ENCODE assay signal across 15 cellular contexts in genomic region chr18:47748093-47748796, GRCh38.
DNase-seq lines count a peak whose midpoint lies in the region; ATAC-seq and TF ChIP-seq lines count a peak whose summit lies in the region.
"Had no signal": no experiment of that assay in that cellular context is flagged by ENCODE, and none has a peak within 500 bp of the region (broad histone marks: within the 10 kb centered on the region; RNA-seq: fewer than 3 reads in every experiment).

No MANE protein-coding gene starts in this region.

- H3K27me3 ChIP-seq in SK-N-SH (ENCODE audit: insufficient read depth) = no peaks in the 10 kb centered on the region
- peaks cover 2% of the 10 kb centered on the region; the same call in 1 of the 2 replicates for H3K27me3 ChIP-seq in IMR-90 (ENCODE audit: control insufficient read depth, insufficient read depth, low read length)
- peaks cover 0 to 8% of the 10 kb centered on the region in 2 donors for H3K27me3 ChIP-seq in naive thymus-derived CD4-positive, alpha-beta T cell (ENCODE audit: control insufficient read depth in 2 of 2, insufficient read depth in 2 of 2, low read length in 2 of 2)
- H3K27me3 ChIP-seq in ascending aorta = no peaks in the 10 kb centered on the region
- H3K27me3 ChIP-seq: SJSA1 had no signal

- no peaks in the 10 kb centered on the region for H3K9me2 ChIP-seq in SK-N-SH

- no peaks in the 10 kb centered on the region for H3K36me3 ChIP-seq in SK-N-SH (replicated peaks in 1 of 2; ENCODE audit: control insufficient read depth in 1 of 2, insufficient read depth in 2 of 2, low read length in 1 of 2)
- no peaks in the 10 kb centered on the region for H3K36me3 ChIP-seq in IMR-90 (ENCODE audit: control insufficient read depth, insufficient read depth, low read length)
- no peaks in the 10 kb centered on the region for H3K36me3 ChIP-seq in naive thymus-derived CD4-positive, alpha-beta T cell (ENCODE audit: control insufficient read depth in 2 of 3, insufficient read depth in 3 of 3, low read length in 3 of 3)
- no peaks in the 10 kb centered on the region for H3K36me3 ChIP-seq in ascending aorta
- H3K36me3 ChIP-seq: cardiac muscle cell, SJSA1 had no signal

- H2BK15ac ChIP-seq in IMR-90 (ENCODE audit: low read depth, low read length) = no peak overlapping the region

- no peak overlapping the region for H3K27ac Mint-ChIP-seq in naive thymus-derived CD4-positive, alpha-beta T cell
- H3K27ac Mint-ChIP-seq in stimulated activated naive B cell treated with anti-CD40 and anti-IgM and Interleukin-4, amounts not matched to agents 10 μg/mL and 1 μg/mL and 100 μg/mL, for 72 hours = no peak overlapping the region
- H3K27ac Mint-ChIP-seq: stimulated activated memory B cell treated with anti-CD40 and anti-IgM and Interleukin-4, amounts not matched to agents 10 μg/mL and 1 μg/mL and 100 μg/mL, for 72 hours had no signal

- H2BK5ac ChIP-seq in IMR-90 (ENCODE audit: low read depth, low read length, poor library complexity, severe bottlenecking) = no peak overlapping the region

- H3K4me3 ChIP-seq in SK-N-SH (ENCODE audit: low read depth in 2 of 2, low read length in 1 of 2) (no peak overlapping the region), IMR-90 (ENCODE audit: insufficient read depth, low read depth, low read length) (no peak overlapping the region), ascending aorta (peak overlapping the region in 1 of 2 donors; percentile 44)
- H3K4me3 ChIP-seq in naive thymus-derived CD4-positive, alpha-beta T cell (ENCODE audit: low read length) = no peak overlapping the region
- H3K4me3 ChIP-seq: GM12878, mucosa of descending colon, SJSA1 had no signal

- no peak for TF ChIP-seq EP300 in SK-N-SH (IDR thresholded peaks at IDR 0.05; ENCODE audit: borderline replicate concordance in 1 of 2, low read depth in 1 of 2, low read length in 1 of 2)

- CTCF ChIA-PET in SK-N-SH (lab: Yijun Ruan, JAX) (interaction anchor here (0.5 to 4.6 kb wide), 93 partner anchors 9 to 697 kb away, joined by 3 to 95 read pairs (median 4); partner anchors contain the start of genes HDHD2 and SKOR2), IMR-90 (lab: Yijun Ruan, JAX) (interaction anchor here (0.5 to 1.3 kb wide), 16 partner anchors 9 to 1634 kb away, joined by 3 to 9 read pairs (median 4); no protein-coding TSS in a partner anchor)
- CTCF ChIA-PET in naive thymus-derived CD4-positive, alpha-beta T cell (lab: Charles Lee) = interaction anchor here (0.6 to 1.2 kb wide), 5 partner anchors 7 to 698 kb away, joined by 3 to 6 read pairs (median 3); no protein-coding TSS in a partner anchor

- DNase-seq in SK-N-SH (no peak), IMR-90 (no peak), iPS-NIHi7 (ENCODE audit: extremely low spot score) (peak; percentile 7), sciatic nerve (ENCODE audit: low spot score) (no peak), ascending aorta (ENCODE audit: low spot score in 2 of 2) (no peak)
- DNase-seq in naive thymus-derived CD4-positive, alpha-beta T cell = no peak
- DNase-seq in stimulated activated naive B cell treated with anti-CD40 and anti-IgM and Interleukin-4, amounts not matched to agents 10 μg/mL and 1 μg/mL and 100 μg/mL, for 72 hours = no peak
- DNase-seq: NCI-H510A had no signal

- no peak overlapping the region for H3K18ac ChIP-seq in IMR-90 (ENCODE audit: low read depth, low read length)

- ATAC-seq in SK-N-SH treated with all-trans-retinoic acid at 6 μM for 48 hours (no peak), IMR-90 (ENCODE audit: low read depth) (no peak), sciatic nerve (peak; percentile 16)
- ATAC-seq in naive thymus-derived CD4-positive, alpha-beta T cell = no peak
- ATAC-seq in stimulated activated naive B cell treated with anti-CD40 and anti-IgM and Interleukin-4, amounts not matched to agents 10 μg/mL and 1 μg/mL and 100 μg/mL, for 72 hours (replicated peaks) = no peak

- H3K4me2 ChIP-seq in SK-N-SH (0 out of 2 replicates have a peak overlapping the region, but pooled peaks have one; percentile 84), IMR-90 (ENCODE audit: low read depth, low read length) (no peak overlapping the region; the same call in 1 of the 2 replicates)

- H3K9me3 Mint-ChIP-seq in naive thymus-derived CD4-positive, alpha-beta T cell = no peaks in the 10 kb centered on the region
- no peaks in the 10 kb centered on the region for H3K9me3 Mint-ChIP-seq in stimulated activated naive B cell treated with anti-CD40 and anti-IgM and Interleukin-4, amounts not matched to agents 10 μg/mL and 1 μg/mL and 100 μg/mL, for 72 hours
- H3K9me3 Mint-ChIP-seq: stimulated activated memory B cell treated with anti-CD40 and anti-IgM and Interleukin-4, amounts not matched to agents 10 μg/mL and 1 μg/mL and 100 μg/mL, for 72 hours had no signal

- H4K5ac ChIP-seq in IMR-90 (ENCODE audit: low read depth, low read length) = no peak overlapping the region

- no peak overlapping the region for H2AK5ac ChIP-seq in IMR-90 (ENCODE audit: low read depth, low read length)

- H3K14ac ChIP-seq in IMR-90 (replicated peaks; ENCODE audit: low read depth, low read length) = no peak overlapping the region

- dilution Hi-C loops in IMR-90 (cut with HindIII; ENCODE audit: low sequenced_read_pairs, unreplicated experiment) = no loop called here

- no peak overlapping the region for H2BK120ac ChIP-seq in IMR-90 (ENCODE audit: low read depth, low read length)

- TF ChIP-seq RAD21 in SK-N-SH (IDR thresholded peaks at IDR 0.05; ENCODE audit: low read length) (no peak), IMR-90 (IDR thresholded peaks at IDR 0.05; ENCODE audit: low read length) (no peak)

- WGBS in SK-N-SH (ENCODE audit: low lambda C conversion rate) = 58% methylated on average over 18 of the region's 23 CpGs
- WGBS in IMR-90 (ENCODE audit: extremely low coverage in 2 of 2, insufficient read length in 1 of 2), 2 experiments = 93% methylated on average over 3 of the region's 23 CpGs; no CpG with 5 or more reads in 1 of the 2 experiments

- peaks cover 0 to 14% (median 4%) of the 10 kb centered on the region in 5 donors for H3K27me3 Mint-ChIP-seq in naive thymus-derived CD4-positive, alpha-beta T cell
- peaks cover 4 to 44% of the 10 kb centered on the region in 2 donors for H3K27me3 Mint-ChIP-seq in stimulated activated naive B cell treated with anti-CD40 and anti-IgM and Interleukin-4, amounts not matched to agents 10 μg/mL and 1 μg/mL and 100 μg/mL, for 72 hours

- H3K4me1 Mint-ChIP-seq in naive thymus-derived CD4-positive, alpha-beta T cell = peaks cover 0 to 6% (median 0%) of the 10 kb centered on the region in 7 donors
- peaks cover 3 to 7% of the 10 kb centered on the region in 2 donors for H3K4me1 Mint-ChIP-seq in stimulated activated naive B cell treated with anti-CD40 and anti-IgM and Interleukin-4, amounts not matched to agents 10 μg/mL and 1 μg/mL and 100 μg/mL, for 72 hours

- peak overlapping the region; percentile 35 for H2AK9ac ChIP-seq in IMR-90 (replicated peaks; ENCODE audit: low read depth, low read length, poor library complexity)

- no peak overlapping the region for H4K8ac ChIP-seq in IMR-90 (ENCODE audit: low read depth in 2 of 2, low read length in 2 of 2)

- no peaks in the 10 kb centered on the region for H3K36me3 Mint-ChIP-seq in naive thymus-derived CD4-positive, alpha-beta T cell
- no peaks in the 10 kb centered on the region for H3K36me3 Mint-ChIP-seq in stimulated activated naive B cell treated with anti-CD40 and anti-IgM and Interleukin-4, amounts not matched to agents 10 μg/mL and 1 μg/mL and 100 μg/mL, for 72 hours
- H3K36me3 Mint-ChIP-seq: stimulated activated memory B cell treated with anti-CD40 and anti-IgM and Interleukin-4, amounts not matched to agents 10 μg/mL and 1 μg/mL and 100 μg/mL, for 72 hours had no signal

- peak overlapping the region in 5 of 10 donors; percentile 14 to 57 (median 45) for H3K4me3 Mint-ChIP-seq in naive thymus-derived CD4-positive, alpha-beta T cell
- peak overlapping the region in 1 of 2 donors; percentile 73 for H3K4me3 Mint-ChIP-seq in stimulated activated naive B cell treated with anti-CD40 and anti-IgM and Interleukin-4, amounts not matched to agents 10 μg/mL and 1 μg/mL and 100 μg/mL, for 72 hours

- H3K4me1 ChIP-seq in SK-N-SH (ENCODE audit: control insufficient read depth in 1 of 2, insufficient read depth in 2 of 2, low read depth in 1 of 2, low read length in 1 of 2) (peaks cover 0 to 4% of the 10 kb centered on the region in 2 experiments; a peak in 1 of 4 replicates), IMR-90 (ENCODE audit: control insufficient read depth, insufficient read depth, low read length) (no peaks in the 10 kb centered on the region), ascending aorta (peaks cover 0 to 3% of the 10 kb centered on the region in 2 donors)
- peaks cover 0 to 6% of the 10 kb centered on the region in 2 donors for H3K4me1 ChIP-seq in naive thymus-derived CD4-positive, alpha-beta T cell (ENCODE audit: control insufficient read depth in 2 of 2, insufficient read depth in 2 of 2, low read length in 2 of 2)
- H3K4me1 ChIP-seq: parathyroid adenoma had no signal

- H3K23ac ChIP-seq in IMR-90 (ENCODE audit: low read depth, low read length) = no peak overlapping the region

- no peaks in the 10 kb centered on the region for H3F3A ChIP-seq in SK-N-SH (replicated peaks; ENCODE audit: insufficient read depth)

- H2BK20ac ChIP-seq in IMR-90 (ENCODE audit: low read depth, low read length) = no peak overlapping the region

- no peak overlapping the region for H3K9ac ChIP-seq in SK-N-SH
- H3K9ac ChIP-seq in IMR-90 (ENCODE audit: low read depth, low read length) = no peak overlapping the region
- H3K9ac ChIP-seq: parathyroid adenoma had no signal

- no peaks in the 10 kb centered on the region for H4K20me1 ChIP-seq in SK-N-SH (ENCODE audit: insufficient read depth)
- no peaks in the 10 kb centered on the region for H4K20me1 ChIP-seq in IMR-90 (ENCODE audit: insufficient read depth, low read length)

- H2AFZ ChIP-seq in SK-N-SH (ENCODE audit: low read depth) = no peak overlapping the region
- H2AFZ ChIP-seq in IMR-90 (replicated peaks; ENCODE audit: low read length, poor library complexity) = peak overlapping the region; percentile 38

- TF ChIP-seq CTCF in SK-N-SH (IDR thresholded peaks at IDR 0.05) (no peak), IMR-90 (conservative IDR thresholded peaks at IDR 0.05; ENCODE audit: low read depth, low read length) (no peak), ascending aorta (IDR thresholded peaks at IDR 0.05) (no peak)

- intact Hi-C loops in IMR-90 (cut with micrococcal nuclease) (no loop called here), sciatic nerve (cut with DNase I) (no loop called here), ascending aorta (cut with DNase I) (loop anchor here (2.0 to 5.0 kb wide), 3 partner anchors 531 to 696 kb away; no protein-coding TSS in a partner anchor)
- intact Hi-C loops in naive thymus-derived CD4-positive, alpha-beta T cell (cut with micrococcal nuclease) = loop anchor here in 1 of 2 donors (2.0 kb wide), 1 partner anchor 151 kb away; no protein-coding TSS in a partner anchor

- H3K56ac ChIP-seq in IMR-90 (ENCODE audit: extremely low read depth, insufficient read depth, low read length) = no peak overlapping the region

- H3K27ac ChIP-seq in SK-N-SH (ENCODE audit: low read depth in 2 of 2, low read length in 1 of 2) = no peak overlapping the region
- no peak overlapping the region for H3K27ac ChIP-seq in IMR-90 (ENCODE audit: insufficient read depth, low read length)
- H3K27ac ChIP-seq in naive thymus-derived CD4-positive, alpha-beta T cell (ENCODE audit: low read depth, low read length) = no peak overlapping the region
- H3K27ac ChIP-seq in ascending aorta = no peak overlapping the region
- H3K27ac ChIP-seq: cardiac muscle cell, parathyroid adenoma, SJSA1 had no signal

- in situ Hi-C loops in IMR-90 (cut with MboI; ENCODE audit: low sequenced_read_pairs) = loop anchor here (10.0 kb wide), 2 partner anchors 533 to 653 kb away; no protein-coding TSS in a partner anchor

- H4K91ac ChIP-seq in IMR-90 (ENCODE audit: insufficient read depth, low read depth, low read length) = no peak overlapping the region

- H3K79me2 ChIP-seq in SK-N-SH (ENCODE audit: insufficient read depth) = no peaks in the 10 kb centered on the region
- H3K79me2 ChIP-seq: parathyroid adenoma had no signal

- H3K79me1 ChIP-seq in IMR-90 (ENCODE audit: low read depth in 1 of 2, low read length in 2 of 2) = no peaks in the 10 kb centered on the region

- no peak overlapping the region for H3K4ac ChIP-seq in IMR-90 (ENCODE audit: low read depth, low read length)

- no TSS peak for BruUV-seq in IMR-90 (replicated peaks; lab: Mats Ljungman, UMichigan)

- H3K9me1 ChIP-seq in IMR-90 (ENCODE audit: insufficient read depth, low read length) = no peaks in the 10 kb centered on the region

- POLR2A ChIA-PET in SK-N-SH (lab: Yijun Ruan, JAX) = no interaction called here
- POLR2A ChIA-PET in IMR-90 (lab: Charles Lee; ENCODE audit: unreplicated experiment) = no interaction called here
- POLR2A ChIA-PET in naive thymus-derived CD4-positive, alpha-beta T cell (lab: Charles Lee) = no interaction called here

- H3K9me3 ChIP-seq in SK-N-SH (no peaks in the 10 kb centered on the region), IMR-90 (ENCODE audit: control insufficient read depth, insufficient read depth, low read length) (no peaks in the 10 kb centered on the region), ascending aorta (no peaks in the 10 kb centered on the region)
- no peaks in the 10 kb centered on the region for H3K9me3 ChIP-seq in naive thymus-derived CD4-positive, alpha-beta T cell (ENCODE audit: control insufficient read depth in 2 of 3, low read length in 3 of 3)
- H3K9me3 ChIP-seq: mucosa of descending colon, SJSA1 had no signal

- TF ChIP-seq POLR2A in IMR-90 (IDR thresholded peaks at IDR 0.05; ENCODE audit: low read depth, low read length) = no peak
